In the genomic region with DNA sequence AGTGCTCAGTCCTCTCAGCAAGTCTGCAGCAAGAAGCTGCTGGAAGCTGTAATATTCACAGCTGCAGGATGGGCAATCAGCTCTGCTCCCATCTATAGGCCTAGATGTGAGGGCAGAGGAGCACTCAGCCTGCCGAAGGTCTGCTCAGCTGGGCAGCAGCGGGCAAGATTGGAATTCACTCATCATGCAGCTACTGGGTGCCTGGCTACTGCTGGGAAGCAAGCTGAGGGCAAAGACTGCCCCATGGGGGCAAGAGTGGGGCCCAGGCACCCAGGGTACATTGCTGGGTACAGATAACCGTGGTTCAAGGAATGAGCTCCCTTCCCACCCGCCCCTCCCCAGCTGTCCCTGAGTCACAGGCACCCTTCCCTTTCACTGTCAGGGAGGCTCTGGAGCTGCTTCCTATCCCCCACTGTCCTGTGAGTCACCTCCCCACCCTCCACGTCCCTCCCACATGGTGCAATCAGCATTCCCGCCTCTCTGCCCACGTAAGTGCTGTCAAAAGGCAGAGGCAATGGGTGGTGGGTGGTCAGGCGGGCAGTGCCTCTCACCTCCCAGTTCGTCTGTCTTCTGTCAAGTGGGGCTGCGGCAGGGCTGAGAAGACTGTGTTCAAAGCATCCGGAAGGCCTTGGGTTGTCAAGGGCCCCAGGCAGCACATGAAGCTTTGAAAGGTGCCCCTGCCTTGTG, we compare ENCODE assay signal across 16 cellular contexts.
DNase-seq lines count a peak whose midpoint lies in the region; ATAC-seq and TF ChIP-seq lines count a peak whose summit lies in the region.
"Had no signal": no experiment of that assay in that cellular context is flagged by ENCODE, and none has a peak within 500 bp of the region (broad histone marks: within the 10 kb centered on the region; RNA-seq: fewer than 3 reads in every experiment).

No MANE protein-coding gene starts in this region.

- intact Hi-C loops in CD4-positive, alpha-beta memory T cell (cut with micrococcal nuclease), result no loop called here

- no peak overlapping the region for H4K91ac ChIP-seq in neuronal stem cell (ENCODE audit: low read depth, low read length, poor library complexity)

- no peak overlapping the region for H3K4ac ChIP-seq in neuronal stem cell (ENCODE audit: low read length)

- H2AK5ac ChIP-seq in neuronal stem cell (ENCODE audit: low read depth, low read length), result peak overlapping the region; percentile 52

- H2BK5ac ChIP-seq in neuronal stem cell (ENCODE audit: low read length), result peak overlapping the region; percentile 75

- no peaks in the 10 kb centered on the region for H3K4me1 ChIP-seq in endodermal cell (ENCODE audit: control insufficient read depth, insufficient read depth, low read length)
- peaks cover 0 to 1% of the 10 kb centered on the region in 2 donors for H3K4me1 ChIP-seq in neuronal stem cell (ENCODE audit: control insufficient read depth in 2 of 2, insufficient read depth in 1 of 2, low read depth in 1 of 2, low read length in 2 of 2)
- no peaks in the 10 kb centered on the region for H3K4me1 ChIP-seq in CD4-positive, alpha-beta memory T cell (ENCODE audit: insufficient read depth, low read length)

- no peak overlapping the region for H3K14ac ChIP-seq in neuronal stem cell (ENCODE audit: low read length)

- peak overlapping the region; percentile 85 for H3K23ac ChIP-seq in neuronal stem cell (ENCODE audit: low read depth, low read length, poor library complexity)

- H3K4me3 ChIP-seq in NB4 (ENCODE audit: low read depth, low read length) (no peak overlapping the region), endodermal cell (ENCODE audit: low read length) (no peak overlapping the region), neuronal stem cell (ENCODE audit: low read length in 2 of 2) (no peak overlapping the region)
- H3K4me3 ChIP-seq in CD4-positive, alpha-beta memory T cell (ENCODE audit: low read length in 2 of 2), result no peak overlapping the region
- H3K4me3 ChIP-seq: ovary had no signal

- no peaks in the 10 kb centered on the region for H3K36me3 Mint-ChIP-seq in endodermal cell (ENCODE audit: low read depth)
- no peaks in the 10 kb centered on the region for H3K36me3 Mint-ChIP-seq in CD4-positive, alpha-beta memory T cell
- H3K36me3 Mint-ChIP-seq: immature natural killer cell had no signal

- H2BK12ac ChIP-seq in neuronal stem cell (ENCODE audit: low read length), result peak overlapping the region; percentile 63

- POLR2A ChIA-PET in CD4-positive, alpha-beta memory T cell (lab: Charles Lee; ENCODE audit: partially characterized antibody), result no interaction called here

- no peak overlapping the region for H2BK120ac ChIP-seq in neuronal stem cell (ENCODE audit: low read depth, low read length)

- H4K8ac ChIP-seq in neuronal stem cell (ENCODE audit: low read depth, low read length), result no peak overlapping the region

- H3K4me3 Mint-ChIP-seq in endodermal cell, result no peak overlapping the region
- H3K4me3 Mint-ChIP-seq in CD4-positive, alpha-beta memory T cell, result no peak overlapping the region
- H3K4me3 Mint-ChIP-seq: H9, immature natural killer cell had no signal

- peak; percentile 87 for DNase-seq in EH (ENCODE audit: low read depth)
- peak; percentile 35 for DNase-seq in NB4 (ENCODE audit: low read depth)
- peak; percentile 33 for DNase-seq in endodermal cell
- no peak for DNase-seq in neuronal stem cell (ENCODE audit: low spot score)
- no peak for DNase-seq in CD4-positive, alpha-beta memory T cell
- DNase-seq in SHP77 (lab: John Stamatoyannopoulos, UW), result no peak
- no peak for DNase-seq in superior temporal gyrus (ENCODE audit: extremely low spot score)
- DNase-seq: activated CD4-positive, alpha-beta T cell treated with anti-CD3 and anti-CD28 coated beads for 4 hours; activated naive CD4-positive, alpha-beta T cell treated with anti-CD3 and anti-CD28 coated beads, Interleukin-2, amount 50 U/mL, for 16 hours; effector memory CD4-positive, alpha-beta T cell; H9; immature natural killer cell; NCI-H187 treated with DMSO at 0.1 percent for 48 hours; ovary had no signal

- H3K36me3 ChIP-seq in endodermal cell (ENCODE audit: control insufficient read depth, insufficient read depth, low read length) (no peaks in the 10 kb centered on the region), neuronal stem cell (replicated peaks in 1 of 2; ENCODE audit: control insufficient read depth in 2 of 2, insufficient read depth in 2 of 2, low read length in 2 of 2) (no peaks in the 10 kb centered on the region)
- H3K36me3 ChIP-seq in CD4-positive, alpha-beta memory T cell (ENCODE audit: insufficient read depth, low read length), result no peaks in the 10 kb centered on the region
- H3K36me3 ChIP-seq: ovary had no signal

- H3K18ac ChIP-seq in neuronal stem cell (ENCODE audit: low read length), result peak overlapping the region; percentile 76

- no peak for TF ChIP-seq CTCF in NB4 (IDR thresholded peaks at IDR 0.05; ENCODE audit: low read depth, low read length)
- no peak for TF ChIP-seq CTCF in endodermal cell (conservative IDR thresholded peaks at IDR 0.05)

- H3K9ac ChIP-seq in endodermal cell (ENCODE audit: extremely low read depth, low read length, poor library complexity, severe bottlenecking) (no peak overlapping the region), neuronal stem cell (ENCODE audit: low read depth, low read length, poor library complexity) (no peak overlapping the region)

- H3K27ac ChIP-seq in endodermal cell (ENCODE audit: low read depth, low read length) (no peak overlapping the region), neuronal stem cell (replicated peaks; ENCODE audit: low read length) (no peak overlapping the region)
- no peak overlapping the region for H3K27ac ChIP-seq in CD4-positive, alpha-beta memory T cell (ENCODE audit: low read depth, low read length)
- H3K27ac ChIP-seq: HL-60, ovary had no signal

- no peaks in the 10 kb centered on the region for H3K9me3 Mint-ChIP-seq in endodermal cell
- no peaks in the 10 kb centered on the region for H3K9me3 Mint-ChIP-seq in CD4-positive, alpha-beta memory T cell
- H3K9me3 Mint-ChIP-seq: immature natural killer cell had no signal

- CTCF ChIA-PET in CD4-positive, alpha-beta memory T cell (lab: Charles Lee; ENCODE audit: partially characterized antibody), result no interaction called here

- H3K27ac Mint-ChIP-seq in endodermal cell, result no peak overlapping the region
- no peak overlapping the region for H3K27ac Mint-ChIP-seq in CD4-positive, alpha-beta memory T cell
- H3K27ac Mint-ChIP-seq: H9, immature natural killer cell had no signal

- no peaks in the 10 kb centered on the region for H3K9me3 ChIP-seq in endodermal cell (ENCODE audit: control insufficient read depth, low read length)
- no peaks in the 10 kb centered on the region for H3K9me3 ChIP-seq in neuronal stem cell (replicated peaks in 1 of 2; ENCODE audit: control insufficient read depth in 2 of 2, insufficient read depth in 1 of 2, low read depth in 1 of 2, low read length in 2 of 2)
- H3K9me3 ChIP-seq in CD4-positive, alpha-beta memory T cell (ENCODE audit: control insufficient read depth in 1 of 2, low read length in 2 of 2), result no peaks in the 10 kb centered on the region
- H3K9me3 ChIP-seq: ovary had no signal

- no peak for ATAC-seq in GM21737 (IDR thresholded peaks at IDR 0.05; ENCODE audit: unreplicated experiment)

- H2BK15ac ChIP-seq in neuronal stem cell (ENCODE audit: low read length), result no peak overlapping the region

- no peak for TF ChIP-seq POLR2A in NB4 (IDR thresholded peaks at IDR 0.05; ENCODE audit: extremely low read depth, insufficient read length)

- peaks cover 1% of the 10 kb centered on the region for H3K79me1 ChIP-seq in neuronal stem cell (ENCODE audit: low read depth, low read length)

- no peaks in the 10 kb centered on the region for H3K4me1 Mint-ChIP-seq in endodermal cell
- no peaks in the 10 kb centered on the region for H3K4me1 Mint-ChIP-seq in CD4-positive, alpha-beta memory T cell
- H3K4me1 Mint-ChIP-seq: H9, immature natural killer cell had no signal

- H2AFZ ChIP-seq in neuronal stem cell (ENCODE audit: low read length), result no peak overlapping the region

- H3K27me3 ChIP-seq in endodermal cell (ENCODE audit: control insufficient read depth, insufficient read depth, low read length, poor library complexity, severe bottlenecking) (no peaks in the 10 kb centered on the region), neuronal stem cell (ENCODE audit: control insufficient read depth in 3 of 3, insufficient read depth in 3 of 3, low read depth in 1 of 3, low read length in 3 of 3) (no peaks in the 10 kb centered on the region)
- no peaks in the 10 kb centered on the region for H3K27me3 ChIP-seq in CD4-positive, alpha-beta memory T cell (ENCODE audit: insufficient read depth, low read length)
- H3K27me3 ChIP-seq: ovary had no signal

- H3K27me3 Mint-ChIP-seq in endodermal cell (ENCODE audit: insufficient read depth), result peaks cover 5% of the 10 kb centered on the region
- peaks cover 0 to 2% of the 10 kb centered on the region in 2 donors for H3K27me3 Mint-ChIP-seq in CD4-positive, alpha-beta memory T cell

- WGBS in endodermal cell (ENCODE audit: insufficient coverage in 1 of 2, insufficient read length in 1 of 2), 2 experiments, result 77 to 78% methylated on average over 4 to 11 of the region's 11 CpGs
- no CpG with 5 or more reads among the region's 11 CpGs for WGBS in neuronal stem cell (ENCODE audit: extremely low coverage in 2 of 2, insufficient read length in 2 of 2, insufficient replicate concordance in 1 of 2), 2 donors

- H3K4me2 ChIP-seq in neuronal stem cell (ENCODE audit: insufficient read depth, low read length, poor library complexity, severe bottlenecking), result no peak overlapping the region

Comparison
In these comparisons a context has a peak if more than half of its experiments do, and no peak if none do; other contexts are left out.
1. DNase-seq: peak in EH (single experiment), NB4 (single experiment) and endodermal cell (single experiment); none in neuronal stem cell (single experiment), CD4-positive, alpha-beta memory T cell (0 of 5), SHP77 (0 of 2) and superior temporal gyrus (single experiment).